ENCODE assay signal across 12 cellular contexts in the genomic region with DNA sequence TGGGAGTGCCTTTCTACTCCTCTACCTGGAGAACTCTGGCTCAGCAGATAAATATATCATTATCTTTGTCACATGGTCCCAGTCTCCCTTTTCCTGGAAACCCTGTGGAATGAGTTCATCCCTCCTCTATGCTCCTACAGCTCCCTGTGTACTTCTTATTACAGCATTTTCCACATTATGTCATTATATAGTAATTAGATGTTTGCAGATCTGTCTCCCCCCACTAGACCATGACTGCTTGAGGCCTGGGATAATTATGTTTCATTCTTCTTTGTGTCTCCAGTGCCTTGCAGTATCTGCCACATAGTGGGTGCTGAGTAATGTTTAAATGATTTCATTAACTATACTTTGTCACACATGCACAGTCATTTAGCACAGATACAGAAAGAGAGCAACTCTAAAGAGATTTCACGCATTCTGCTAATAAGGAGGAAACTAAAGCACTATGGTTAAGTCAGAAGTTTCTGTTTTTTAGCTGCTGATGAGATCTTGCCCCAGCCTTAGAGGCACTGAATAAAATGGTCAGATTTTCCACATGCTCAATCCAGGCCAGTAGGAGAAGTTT.
DNase-seq lines count a peak whose midpoint lies in the region; ATAC-seq and FAIRE-seq lines count a peak whose summit lies in the region.
"Had no signal": no experiment of that assay in that cellular context is flagged by ENCODE, and none has a peak within 500 bp of the region (broad histone marks: within the 10 kb centered on the region; RNA-seq: fewer than 3 reads in every experiment).

No MANE protein-coding gene starts in this region.

- no peak overlapping the region for H2BK5ac ChIP-seq in neuronal stem cell (ENCODE audit: low read length)

- WGBS in neuronal stem cell (ENCODE audit: extremely low coverage in 2 of 2, insufficient read length in 2 of 2, insufficient replicate concordance in 1 of 2), 2 donors = no CpG with 5 or more reads among the region's 1 CpG

- no peak overlapping the region for H4K8ac ChIP-seq in neuronal stem cell (ENCODE audit: low read depth, low read length)

- H3K18ac ChIP-seq in neuronal stem cell (ENCODE audit: low read length) = no peak overlapping the region

- peak; percentile 33 for DNase-seq in RCC 7860 (ENCODE audit: low spot score)
- DNase-seq in neuronal stem cell (ENCODE audit: low spot score) = no peak
- no peak for DNase-seq in activated CD8-positive, alpha-beta memory T cell treated with anti-CD3 and anti-CD28 coated beads, Interleukin-2, amount 50 U/mL, for 4 hours
- no peak for DNase-seq in GM19238 (ENCODE audit: insufficient read length, low spot score)
- DNase-seq: CD4-positive, alpha-beta T cell; central memory CD4-positive, alpha-beta T cell had no signal

- FAIRE-seq in RCC 7860 (lab: Jason Lieb, UNC) = no peak

- no peaks in the 10 kb centered on the region for H3K36me3 ChIP-seq in neuronal stem cell (replicated peaks in 1 of 2; ENCODE audit: control insufficient read depth in 2 of 2, insufficient read depth in 2 of 2, low read length in 2 of 2)
- H3K36me3 ChIP-seq: right atrium auricular region, SJSA1 had no signal

- no peak overlapping the region for H4K91ac ChIP-seq in neuronal stem cell (ENCODE audit: low read depth, low read length, poor library complexity)

- H3K4me3 ChIP-seq in neuronal stem cell (ENCODE audit: low read length in 2 of 2) = no peak overlapping the region
- H3K4me3 ChIP-seq: right atrium auricular region, SJSA1 had no signal

- no peaks in the 10 kb centered on the region for H3K9me3 ChIP-seq in neuronal stem cell (replicated peaks in 1 of 2; ENCODE audit: control insufficient read depth in 2 of 2, insufficient read depth in 1 of 2, low read depth in 1 of 2, low read length in 2 of 2)
- H3K9me3 ChIP-seq: right atrium auricular region, SJSA1 had no signal

- peak; percentile 42 for ATAC-seq in GM21381 (IDR thresholded peaks at IDR 0.05; ENCODE audit: unreplicated experiment)
- peak; percentile 48 for ATAC-seq in HG03442 (IDR thresholded peaks at IDR 0.05; ENCODE audit: unreplicated experiment)
- ATAC-seq in GM19035 (IDR thresholded peaks at IDR 0.05; ENCODE audit: unreplicated experiment) = no peak
- ATAC-seq in activated CD4-positive, CD25-positive, alpha-beta regulatory T cell treated with anti-CD3 and anti-CD28 coated beads, Interleukin-2, amount 50 U/mL, for 24 hours = no peak

- no peak overlapping the region for H2BK15ac ChIP-seq in neuronal stem cell (ENCODE audit: low read length)

- no peak overlapping the region for H3K14ac ChIP-seq in neuronal stem cell (ENCODE audit: low read length)

- no peaks in the 10 kb centered on the region for H3K27me3 ChIP-seq in neuronal stem cell (ENCODE audit: control insufficient read depth in 3 of 3, insufficient read depth in 3 of 3, low read depth in 1 of 3, low read length in 3 of 3)
- H3K27me3 ChIP-seq: right atrium auricular region had no signal

- H3K9ac ChIP-seq in neuronal stem cell (ENCODE audit: low read depth, low read length, poor library complexity) = no peak overlapping the region

- H3K23ac ChIP-seq in neuronal stem cell (ENCODE audit: low read depth, low read length, poor library complexity) = no peak overlapping the region

- no peak overlapping the region for H2AK5ac ChIP-seq in neuronal stem cell (ENCODE audit: low read depth, low read length)

- H3K79me1 ChIP-seq in neuronal stem cell (ENCODE audit: low read depth, low read length) = no peaks in the 10 kb centered on the region

- H2AFZ ChIP-seq in neuronal stem cell (ENCODE audit: low read length) = peak overlapping the region; percentile 1

- H3K4ac ChIP-seq in neuronal stem cell (ENCODE audit: low read length) = no peak overlapping the region

- no peak overlapping the region for H3K27ac ChIP-seq in neuronal stem cell (replicated peaks; ENCODE audit: low read length)
- H3K27ac ChIP-seq: right atrium auricular region, SJSA1 had no signal

- H3K4me1 ChIP-seq in neuronal stem cell (ENCODE audit: control insufficient read depth in 2 of 2, insufficient read depth in 1 of 2, low read depth in 1 of 2, low read length in 2 of 2) = no peaks in the 10 kb centered on the region
- H3K4me1 ChIP-seq: SJSA1 had no signal

- H3K4me2 ChIP-seq in neuronal stem cell (ENCODE audit: insufficient read depth, low read length, poor library complexity, severe bottlenecking) = no peak overlapping the region

- no peak overlapping the region for H2BK12ac ChIP-seq in neuronal stem cell (ENCODE audit: low read length)

- H2BK120ac ChIP-seq in neuronal stem cell (ENCODE audit: low read depth, low read length) = no peak overlapping the region

Comparison
In these comparisons a context has a peak if more than half of its experiments do, and no peak if none do; other contexts are left out.
1. ATAC-seq: peak in GM21381 (single experiment) and HG03442 (single experiment); none in GM19035 (single experiment) and activated CD4-positive, CD25-positive, alpha-beta regulatory T cell treated with anti-CD3 and anti-CD28 coated beads, Interleukin-2, amount 50 U/mL, for 24 hours (0 of 2).